ENCODE assay signal across 8 cellular contexts in genomic region chr21:16308269-16308668, GRCh38.
DNase-seq lines count a peak whose midpoint lies in the region; ATAC-seq and TF ChIP-seq lines count a peak whose summit lies in the region.

No MANE protein-coding gene starts in this region.

- in situ Hi-C loops in G401 (cut with HindIII; ENCODE audit: low sequenced_read_pairs) = no loop called here

- H3K27ac ChIP-seq in ascending aorta = no peak overlapping the region

- H3K4me3 ChIP-seq in ascending aorta = peak overlapping the region in 1 of 2 donors; percentile 37

- no peaks in the 10 kb centered on the region for H3K9me3 ChIP-seq in ascending aorta

- no peaks in the 10 kb centered on the region for H3K4me1 ChIP-seq in ascending aorta

- ATAC-seq in GM18498 (IDR thresholded peaks at IDR 0.05; ENCODE audit: unreplicated experiment) (peak; percentile 67), HG03558 (IDR thresholded peaks at IDR 0.05; ENCODE audit: extremely low read depth, unreplicated experiment) (peak; percentile 82), omental fat pad (ENCODE audit: low FRiP score) (peak; percentile 70), GM18909 (IDR thresholded peaks at IDR 0.05; ENCODE audit: poor library complexity, unreplicated experiment) (no peak)

- TF ChIP-seq CTCF in omental fat pad (IDR thresholded peaks at IDR 0.05) (no peak), ascending aorta (IDR thresholded peaks at IDR 0.05) (no peak)

- H3K27me3 ChIP-seq in ascending aorta = no peaks in the 10 kb centered on the region

- DNase-seq in cerebellar cortex (ENCODE audit: low spot score) (peak; percentile 25), omental fat pad (ENCODE audit: low spot score) (no peak), ascending aorta (ENCODE audit: low spot score in 2 of 2) (no peak), G401 (ENCODE audit: low spot score) (no peak)
- no peak for DNase-seq in activated effector memory CD4-positive, alpha-beta T cell treated with anti-CD3 and anti-CD28 coated beads, Interleukin-2, amount 50 U/mL, for 16 hours

- intact Hi-C loops in ascending aorta (cut with DNase I) = no loop called here

- no peaks in the 10 kb centered on the region for H3K36me3 ChIP-seq in ascending aorta
